In genomic region chr2:28454016-28454930, GRCh38 we compare ENCODE assay signal across 19 cellular contexts. TPM values are rescaled to one million over a fixed set of nuclear protein-coding genes. Genes with fewer than 3 reads are reported as not detected.
DNase-seq lines count a peak whose midpoint lies in the region; ATAC-seq and TF ChIP-seq lines count a peak whose summit lies in the region.
"Had no signal": no experiment of that assay in that cellular context is flagged by ENCODE, and none has a peak within 500 bp of the region (broad histone marks: within the 10 kb centered on the region; RNA-seq: fewer than 3 reads in every experiment).

No MANE protein-coding gene starts in this region.

- peaks cover 16% of the 10 kb centered on the region for H3K4me1 Mint-ChIP-seq in MCF 10A (ENCODE audit: insufficient read depth, unreplicated experiment)
- peaks cover 13% of the 10 kb centered on the region for H3K4me1 Mint-ChIP-seq in Calu3 (ENCODE audit: low read depth, unreplicated experiment)

- 80% methylated on average over 9 of the region's 14 CpGs; no CpG with 5 or more reads in 1 of the 2 experiments for WGBS in IMR-90 (ENCODE audit: extremely low coverage in 2 of 2, insufficient read length in 1 of 2), 2 experiments
- 90 to 95% (median 91%) methylated on average over 10 to 14 of the region's 14 CpGs for WGBS in spleen, 5 donors

- ATAC-seq in IMR-90 (ENCODE audit: low read depth) (no peak), upper lobe of right lung (peak; percentile 43), GM21515 (IDR thresholded peaks at IDR 0.05; ENCODE audit: unreplicated experiment) (no peak)
- ATAC-seq: left ventricle myocardium superior had no signal

- H4K8ac ChIP-seq in IMR-90 (ENCODE audit: low read depth in 2 of 2, low read length in 2 of 2) = no peak overlapping the region

- TF ChIP-seq CTCF in IMR-90 (conservative IDR thresholded peaks at IDR 0.05; ENCODE audit: low read depth, low read length) = no peak
- TF ChIP-seq CTCF in MCF 10A (IDR thresholded peaks at IDR 0.05; ENCODE audit: unreplicated experiment) = no peak
- TF ChIP-seq CTCF in upper lobe of right lung (IDR thresholded peaks at IDR 0.05) = no peak
- TF ChIP-seq CTCF in spleen (IDR thresholded peaks at IDR 0.05 in 8 of 11, conservative IDR thresholded peaks at IDR 0.05 in 3 of 11) = no peak
- TF ChIP-seq CTCF in Calu3 (IDR thresholded peaks at IDR 0.05; ENCODE audit: unreplicated experiment) = no peak

- peak overlapping the region; percentile 33; the same call in 1 of the 2 replicates for H2AK5ac ChIP-seq in IMR-90 (ENCODE audit: low read depth, low read length)

- dilution Hi-C loops in IMR-90 (cut with HindIII; ENCODE audit: low sequenced_read_pairs, unreplicated experiment) = no loop called here

- H3K27ac Mint-ChIP-seq in MCF 10A (ENCODE audit: low read depth, unreplicated experiment) = peak overlapping the region; percentile 9
- H3K27ac Mint-ChIP-seq in Calu3 (ENCODE audit: unreplicated experiment) = no peak overlapping the region

- no peak overlapping the region for H3K9ac ChIP-seq in IMR-90 (ENCODE audit: low read depth, low read length)

- H3K56ac ChIP-seq in IMR-90 (ENCODE audit: extremely low read depth, insufficient read depth, low read length) = no peak overlapping the region

- H3K27me3 Mint-ChIP-seq in MCF 10A (ENCODE audit: insufficient read depth, unreplicated experiment) (no peaks in the 10 kb centered on the region), Calu3 (ENCODE audit: unreplicated experiment) (no peaks in the 10 kb centered on the region)

- 0 out of 3 replicates have a peak overlapping the region, but pooled peaks have one; percentile 7 for H2BK15ac ChIP-seq in IMR-90 (ENCODE audit: low read depth, low read length)

- H3K27me3 ChIP-seq in IMR-90 (ENCODE audit: control insufficient read depth, insufficient read depth, low read length) = no peaks in the 10 kb centered on the region
- no peaks in the 10 kb centered on the region for H3K27me3 ChIP-seq in upper lobe of right lung
- no peaks in the 10 kb centered on the region for H3K27me3 ChIP-seq in spleen (replicated peaks in 1 of 7)
- H3K27me3 ChIP-seq: BLaER1 treated with 17β-estradiol and CSF1 and Interleukin-3, amounts not matched to agents 10 nM and 100 nM had no signal

- H3K4me3 Mint-ChIP-seq in MCF 10A (ENCODE audit: unreplicated experiment) (no peak overlapping the region), Calu3 (ENCODE audit: low read depth, unreplicated experiment) (no peak overlapping the region)

- DNase-seq in IMR-90 = peak; percentile 45
- DNase-seq in MCF 10A (ENCODE audit: unreplicated experiment) = no peak
- DNase-seq in iris pigment epithelial cell (ENCODE audit: low read depth) = peak; percentile 41
- DNase-seq in upper lobe of right lung = no peak
- DNase-seq in spleen = no peak
- no peak for DNase-seq in Calu3
- DNase-seq: activated CD4-positive, alpha-beta T cell treated with anti-CD3 and anti-CD28 coated beads for 1 hour; activated gamma-delta T cell treated with Interleukin-2 at 50 U/mL for 16 hours; DMS 273 treated with DMSO at 0.1 percent for 48 hours; H7; left ventricle myocardium superior; MM.1S; NCI-H2029 treated with DMSO at 0.1 percent for 48 hours; NCI-H510A; SHP77 treated with DMSO at 0.1 percent for 48 hours; stimulated activated CD4-positive, alpha-beta T cell treated with anti-CD3 and anti-CD28 coated beads, Interleukin-4, amount 100 ng/mL, for 1 hour; T-helper 9 cell had no signal

- in situ Hi-C loops in IMR-90 (cut with MboI; ENCODE audit: low sequenced_read_pairs) = no loop called here

- H3K4me3 ChIP-seq in IMR-90 (ENCODE audit: insufficient read depth, low read depth, low read length) = no peak overlapping the region
- no peak overlapping the region for H3K4me3 ChIP-seq in upper lobe of right lung
- H3K4me3 ChIP-seq in spleen = no peak overlapping the region
- H3K4me3 ChIP-seq: BLaER1 treated with 17β-estradiol and CSF1 and Interleukin-3, amounts not matched to agents 10 nM and 100 nM had no signal

- H4K5ac ChIP-seq in IMR-90 (ENCODE audit: low read depth, low read length) = no peak overlapping the region

- H3K4ac ChIP-seq in IMR-90 (ENCODE audit: low read depth, low read length) = no peak overlapping the region

- intact Hi-C loops in IMR-90 (cut with micrococcal nuclease) = loop anchor here (5.0 kb wide), 1 partner anchor 732 kb away; no protein-coding TSS in a partner anchor
- intact Hi-C loops in MCF 10A (cut with micrococcal nuclease) = no loop called here
- intact Hi-C loops in upper lobe of right lung (cut with DNase I) = no loop called here
- intact Hi-C loops in spleen (cut with DNase I; ENCODE audit: low total_unique reads) = loop anchor here (5.0 kb wide), 1 partner anchor 752 kb away; no protein-coding TSS in a partner anchor
- intact Hi-C loops in Calu3 (cut with micrococcal nuclease; ENCODE audit: unreplicated experiment) = no loop called here

- H3K9me1 ChIP-seq in IMR-90 (ENCODE audit: insufficient read depth, low read length) = peaks cover 12% of the 10 kb centered on the region

- H3K9me3 Mint-ChIP-seq in MCF 10A (ENCODE audit: unreplicated experiment) (no peaks in the 10 kb centered on the region), Calu3 (ENCODE audit: low read depth, unreplicated experiment) (no peaks in the 10 kb centered on the region)

- CTCF ChIA-PET in IMR-90 (lab: Yijun Ruan, JAX) (interaction anchor here (0.6 kb wide), 1 partner anchor 389 kb away, joined by 3 read pairs; no protein-coding TSS in a partner anchor), MCF 10A (lab: Yijun Ruan, JAX) (interaction anchor here (0.6 to 2.1 kb wide), 7 partner anchors 32 to 770 kb away, joined by 3 to 8 read pairs (median 4); no protein-coding TSS in a partner anchor), Calu3 (lab: Charles Lee) (interaction anchor here (0.6 kb wide), 1 partner anchor 34 kb away, joined by 3 read pairs; no protein-coding TSS in a partner anchor)

- H3K36me3 ChIP-seq in IMR-90 (ENCODE audit: control insufficient read depth, insufficient read depth, low read length) (no peaks in the 10 kb centered on the region), upper lobe of right lung (no peaks in the 10 kb centered on the region), spleen (no peaks in the 10 kb centered on the region)
- H3K36me3 ChIP-seq: BLaER1 treated with 17β-estradiol and CSF1 and Interleukin-3, amounts not matched to agents 10 nM and 100 nM had no signal

- 0 out of 2 replicates have a peak overlapping the region, but pooled peaks have one; percentile 15 for H3K14ac ChIP-seq in IMR-90 (replicated peaks; ENCODE audit: low read depth, low read length)

- peak overlapping the region; percentile 41 for H2AFZ ChIP-seq in IMR-90 (replicated peaks; ENCODE audit: low read length, poor library complexity)

- H3K18ac ChIP-seq in IMR-90 (ENCODE audit: low read depth, low read length) = no peak overlapping the region

- TF ChIP-seq RAD21 in IMR-90 (IDR thresholded peaks at IDR 0.05; ENCODE audit: low read length) = no peak

- H3K4me1 ChIP-seq in IMR-90 (ENCODE audit: control insufficient read depth, insufficient read depth, low read length) (peaks cover 6% of the 10 kb centered on the region; the same call in 1 of the 2 replicates), upper lobe of right lung (peaks cover 5% of the 10 kb centered on the region), spleen (peaks cover 0 to 20% (median 7%) of the 10 kb centered on the region in 6 donors)

- BruUV-seq in IMR-90 (replicated peaks; lab: Mats Ljungman, UMichigan) = no TSS peak
- BruUV-seq in MCF 10A (replicated peaks; lab: Mats Ljungman, UMichigan) = no TSS peak
- BruUV-seq in Calu3 (replicated peaks; lab: Mats Ljungman, UMichigan) = no TSS peak

- H4K91ac ChIP-seq in IMR-90 (ENCODE audit: insufficient read depth, low read depth, low read length) = no peak overlapping the region

- no peaks in the 10 kb centered on the region for H3K36me3 Mint-ChIP-seq in MCF 10A (ENCODE audit: insufficient read depth, unreplicated experiment)
- H3K36me3 Mint-ChIP-seq in Calu3 (ENCODE audit: insufficient read depth, unreplicated experiment) = no peaks in the 10 kb centered on the region

- H3K23ac ChIP-seq in IMR-90 (ENCODE audit: low read depth, low read length) = 0 out of 2 replicates have a peak overlapping the region, but pooled peaks have one; percentile 15

- TF ChIP-seq POLR2A in IMR-90 (IDR thresholded peaks at IDR 0.05; ENCODE audit: low read depth, low read length) (no peak), spleen (IDR thresholded peaks at IDR 0.05) (no peak)

- H2BK20ac ChIP-seq in IMR-90 (ENCODE audit: low read depth, low read length) = peak overlapping the region; percentile 45; the same call in 1 of the 2 replicates

- no peak overlapping the region for H3K4me2 ChIP-seq in IMR-90 (ENCODE audit: low read depth, low read length)

- no peaks in the 10 kb centered on the region for H4K20me1 ChIP-seq in IMR-90 (ENCODE audit: insufficient read depth, low read length)
- H4K20me1 ChIP-seq: BLaER1 treated with 17β-estradiol and CSF1 and Interleukin-3, amounts not matched to agents 10 nM and 100 nM had no signal

- no peak overlapping the region for H3K27ac ChIP-seq in IMR-90 (ENCODE audit: insufficient read depth, low read length)
- no peak overlapping the region for H3K27ac ChIP-seq in upper lobe of right lung
- no peak overlapping the region for H3K27ac ChIP-seq in spleen

- H2AK9ac ChIP-seq in IMR-90 (replicated peaks; ENCODE audit: low read depth, low read length, poor library complexity) = peak overlapping the region; percentile 15

- H3K9me3 ChIP-seq in IMR-90 (ENCODE audit: control insufficient read depth, insufficient read depth, low read length) (no peaks in the 10 kb centered on the region), upper lobe of right lung (no peaks in the 10 kb centered on the region), spleen (no peaks in the 10 kb centered on the region)

- H2BK5ac ChIP-seq in IMR-90 (ENCODE audit: low read depth, low read length, poor library complexity, severe bottlenecking) = peak overlapping the region; percentile 16

- POLR2A ChIA-PET in IMR-90 (lab: Charles Lee; ENCODE audit: unreplicated experiment) (interaction anchor here (0.5 kb wide), 1 partner anchor 711 kb away, joined by 9 read pairs; no protein-coding TSS in a partner anchor), MCF 10A (lab: Yijun Ruan, JAX) (interaction anchor here (1.2 kb wide), 1 partner anchor 57 kb away, joined by 6 read pairs; no protein-coding TSS in a partner anchor)

- no peak overlapping the region for H2BK120ac ChIP-seq in IMR-90 (ENCODE audit: low read depth, low read length)

- peaks cover 0 to 12% of the 10 kb centered on the region in 2 experiments; a peak in 2 of 4 replicates for H3K79me1 ChIP-seq in IMR-90 (ENCODE audit: low read depth in 1 of 2, low read length in 2 of 2)

TF ChIP-seq in IMR-90, 13 proteins besides CTCF, POLR2A, EP300 and RAD21 (continues in another document):
- no peak for TF ChIP-seq MAFK (IDR thresholded peaks at IDR 0.05; ENCODE audit: low read depth, low read length)
- no peak for TF ChIP-seq MAZ (IDR thresholded peaks at IDR 0.05; ENCODE audit: borderline replicate concordance, low read depth, low read length)

RNA-seq across cellular contexts. Expression of gene PLB1, which starts 41.6 kb away (rescaled TPM):
- total RNA-seq in IMR-90 (2012; rRNA removed) = 0.90 and 1.4 TPM in 2 replicates
- polyA plus RNA-seq in IMR-90 (2012; rRNA removed) = 0.43 and 0.74 TPM in 2 replicates
- polyA plus RNA-seq in IMR-90 (2012; cell fraction: cytosol; rRNA removed) = 0.09 and 0.34 TPM in 2 replicates
- 2.0 and 4.3 TPM in 2 replicates for polyA plus RNA-seq in IMR-90 (2012; cell fraction: nucleus; rRNA removed; ENCODE audit: low replicate concordance)
- 0.91 and 1.8 TPM in 2 replicates for total RNA-seq in MCF 10A (2022)
- total RNA-seq in upper lobe of right lung = 4.2 TPM
- total RNA-seq in spleen = 10 to 100 TPM; 11.1 to 45.7 (median 19.5) TPM
- 1 to 10 TPM; 3.8 to 4.5 (median 3.8) TPM for polyA plus RNA-seq in spleen
- total RNA-seq in Calu3 (2022) = 0.83 and 1.6 TPM in 2 replicates
- total RNA-seq: H7 had no signal

Comparison
In these comparisons a context has a peak if more than half of its experiments do, and no peak if none do; other contexts are left out.
1. DNase-seq: peak in IMR-90 (single experiment) and iris pigment epithelial cell (single experiment); none in MCF 10A (single experiment), upper lobe of right lung (single experiment), spleen (single experiment) and Calu3 (single experiment).
2. intact Hi-C loops: an anchor here in IMR-90 (5.0 kb wide) and spleen (5.0 kb wide); none called in MCF 10A, upper lobe of right lung and Calu3.